In genomic region chr10:33798754-33799153, GRCh38 we compare ENCODE assay signal across 23 cellular contexts.
"Had no signal": no experiment of that assay in that cellular context is flagged by ENCODE, and none has a peak within 500 bp of the region (broad histone marks: within the 10 kb centered on the region; RNA-seq: fewer than 3 reads in every experiment).

No MANE protein-coding gene starts in this region.

- H3K4me3 Mint-ChIP-seq: activated naive CD8-positive, alpha-beta T cell treated with anti-CD3 and anti-CD28 coated beads for 36 hours; activated T-cell treated with anti-CD3 and anti-CD28 coated beads, Interleukin-2, amount 50 U/mL, for 4 hours; neural crest cell; WTC11 had no signal

- H3K27me3 Mint-ChIP-seq: activated naive CD8-positive, alpha-beta T cell treated with anti-CD3 and anti-CD28 coated beads for 36 hours had no signal

- H3K36me3 ChIP-seq: cardiac muscle cell, left lung, thoracic aorta, upper lobe of right lung had no signal

- ATAC-seq: activated T-cell treated with anti-CD3 and anti-CD28 coated beads, Interleukin-2, amount 50 U/mL, for 4 hours; left lung; mucosa of descending colon; upper lobe of right lung; WTC11 had no signal

- H3K27ac ChIP-seq: epithelial cell of prostate, left lung, thoracic aorta, upper lobe of right lung had no signal

- DNase-seq: activated CD4-positive, alpha-beta T cell treated with anti-CD3 and anti-CD28 coated beads, Interleukin-2, amount 50 U/mL, for 4 hours; activated CD8-positive, alpha-beta memory T cell treated with anti-CD3 and anti-CD28 coated beads for 24 hours; activated CD8-positive, alpha-beta memory T cell treated with anti-CD3 and anti-CD28 coated beads, Interleukin-2, amount 50 U/mL, for 48 hours; activated naive CD4-positive, alpha-beta T cell treated with Interleukin-2 at 50 U/mL for 16 hours; activated naive CD8-positive, alpha-beta T cell treated with anti-CD3 and anti-CD28 coated beads for 36 hours; activated T-cell treated with anti-CD3 and anti-CD28 coated beads, Interleukin-2, amount 50 U/mL, for 4 hours; amygdala; left lung; mammary epithelial cell; mucosa of descending colon; occipital lobe; retina; stimulated activated CD4-positive, alpha-beta T cell treated with anti-CD3 and anti-CD28 coated beads, Interleukin-4, amount 100 ng/mL, for 24 hours; stimulated activated naive CD4-positive, alpha-beta T cell treated with Interleukin-2 at 50 U/mL for 16 hours; T-helper 1 cell; T-helper 9 cell; upper lobe of right lung had no signal

- H3K4me3 ChIP-seq: cardiac muscle cell, left lung, mucosa of descending colon, thoracic aorta, upper lobe of right lung had no signal

- H3K9me3 ChIP-seq: left lung, mucosa of descending colon, thoracic aorta, upper lobe of right lung had no signal

- H3K4me1 Mint-ChIP-seq: activated naive CD8-positive, alpha-beta T cell treated with anti-CD3 and anti-CD28 coated beads for 36 hours had no signal

- H3K36me3 Mint-ChIP-seq: activated naive CD8-positive, alpha-beta T cell treated with anti-CD3 and anti-CD28 coated beads for 36 hours; WTC11 had no signal

- H3K27me3 ChIP-seq: cardiac muscle cell, left lung, upper lobe of right lung had no signal

- H3K27ac Mint-ChIP-seq: activated naive CD8-positive, alpha-beta T cell treated with anti-CD3 and anti-CD28 coated beads for 36 hours; activated T-helper 2 cell treated with anti-CD3 and anti-CD28 coated beads, Interferon-gamma antibody, Interleukin-2, Interleukin-4, amounts not matched to agents 10 μg/mL and 5 μg/mL and 100 μg/mL, durations not matched to agents 14 hours and 24 hours and 36 hours; WTC11 had no signal

- H3K9me3 Mint-ChIP-seq: activated naive CD8-positive, alpha-beta T cell treated with anti-CD3 and anti-CD28 coated beads for 36 hours; activated T-helper 2 cell treated with anti-CD3 and anti-CD28 coated beads, Interferon-gamma antibody, Interleukin-2, Interleukin-4, amounts not matched to agents 10 μg/mL and 5 μg/mL and 100 μg/mL, durations not matched to agents 14 hours and 24 hours and 36 hours had no signal

- H3K4me1 ChIP-seq: left lung, upper lobe of right lung had no signal
